In the genomic region with DNA sequence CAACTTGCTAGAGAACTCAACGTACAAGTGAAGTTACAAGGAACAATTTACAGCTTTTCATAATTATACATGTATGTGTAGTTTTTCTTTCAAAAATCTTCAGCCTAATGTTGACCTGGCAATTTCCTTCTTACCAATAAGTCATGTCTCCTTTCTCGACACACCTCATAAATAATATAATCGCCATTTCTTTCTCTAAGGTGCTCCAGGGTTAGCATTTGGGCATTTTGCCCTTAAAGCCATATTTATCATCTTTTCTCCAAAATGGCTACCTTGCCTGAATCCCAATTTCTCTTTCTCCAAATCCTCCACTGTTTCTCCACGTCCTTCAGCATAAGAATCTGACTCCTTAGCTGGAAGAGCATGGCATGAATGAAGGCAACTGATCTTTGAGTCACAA, we compare ENCODE assay signal across 20 cellular contexts.
"Had no signal": no experiment of that assay in that cellular context is flagged by ENCODE, and none has a peak within 500 bp of the region (broad histone marks: within the 10 kb centered on the region; RNA-seq: fewer than 3 reads in every experiment).

No MANE protein-coding gene starts in this region.

- H3K9me3 ChIP-seq: psoas muscle, suprapubic skin, transverse colon, uterus had no signal

- H3K4me1 ChIP-seq: psoas muscle, suprapubic skin, uterus had no signal

- H3K27me3 ChIP-seq: suprapubic skin, transverse colon, uterus had no signal

- DNase-seq: activated CD4-positive, alpha-beta T cell treated with anti-CD3 and anti-CD28 coated beads, Interleukin-2, amount 10 ng/mL, durations not matched to agents 24 days and 14 days; activated CD4-positive, CD25-positive, alpha-beta regulatory T cell; activated CD8-positive, alpha-beta T cell treated with anti-CD3 and anti-CD28 coated beads, Interleukin-2, amount 10 ng/mL, durations not matched to agents 7 days and 5 days; activated naive CD4-positive, alpha-beta T cell treated with Interleukin-2 at 50 U/mL for 16 hours; activated naive CD8-positive, alpha-beta T cell treated with anti-CD3 and anti-CD28 coated beads, Interleukin-2, amount 10 ng/mL, durations not matched to agents 7 days and 5 days; activated T-cell treated with anti-CD3 and anti-CD28 coated beads, Interleukin-2, amount 50 U/mL, for 24 hours; amygdala; caudate nucleus; endodermal cell; foreskin melanocyte; glutamatergic neuron; hypothalamus; islet precursor cell; midbrain; psoas muscle; right cardiac atrium; transverse colon; uterus had no signal

- H3K27ac ChIP-seq: psoas muscle, suprapubic skin, uterus had no signal

- ATAC-seq: activated CD8-positive, alpha-beta T cell treated with anti-CD3 and anti-CD28 coated beads, Interleukin-2, amount 10 ng/mL, durations not matched to agents 7 days and 5 days; psoas muscle; right cardiac atrium had no signal

- H3K36me3 ChIP-seq: suprapubic skin, transverse colon, uterus had no signal

- H3K4me3 ChIP-seq: lung, psoas muscle, suprapubic skin, uterus had no signal
